In the genomic region with DNA sequence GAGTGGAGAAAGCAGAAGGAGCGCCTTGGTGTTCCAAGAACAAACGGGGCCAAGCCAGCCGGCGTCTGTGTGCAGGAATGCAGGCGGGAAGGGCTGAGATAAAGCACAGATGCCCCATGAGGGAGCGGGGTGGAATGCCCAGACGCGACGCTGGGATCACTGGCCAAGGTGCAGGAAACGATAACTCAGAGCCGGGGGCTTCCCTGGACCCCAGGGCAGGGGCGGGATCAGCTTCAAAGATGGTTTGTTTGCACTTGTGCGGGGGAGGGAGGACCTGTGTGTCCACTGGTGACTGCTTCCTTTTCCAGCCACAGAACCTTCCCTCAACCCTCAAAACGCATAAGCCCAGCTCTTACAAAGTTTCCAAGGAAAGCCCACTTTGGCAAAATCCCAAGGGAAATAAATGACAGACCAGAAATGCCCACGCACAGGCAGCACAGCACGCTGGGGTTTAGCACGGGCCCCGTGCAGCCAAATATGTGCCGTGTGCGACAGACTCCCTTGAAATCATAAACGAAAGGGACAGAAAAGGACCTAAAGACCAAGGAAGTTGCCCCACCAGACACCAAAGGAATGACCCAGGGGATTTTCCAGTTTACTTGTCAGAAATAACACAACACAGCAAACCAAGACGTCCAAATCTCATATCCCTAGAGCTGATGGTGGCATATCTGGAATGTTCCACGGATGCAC, we compare ENCODE assay signal across 14 cellular contexts.
DNase-seq lines count a peak whose midpoint lies in the region; ATAC-seq and TF ChIP-seq lines count a peak whose summit lies in the region.
"Had no signal": no experiment of that assay in that cellular context is flagged by ENCODE, and none has a peak within 500 bp of the region (broad histone marks: within the 10 kb centered on the region; RNA-seq: fewer than 3 reads in every experiment).

No MANE protein-coding gene starts in this region.

- TF ChIP-seq CTCF in OCI-LY1 (IDR thresholded peaks at IDR 0.05; ENCODE audit: low read length) (no peak), left lung (IDR thresholded peaks at IDR 0.05) (no peak), stomach (IDR thresholded peaks at IDR 0.05) (no peak)

- TF ChIP-seq EP300 in stomach (IDR thresholded peaks at IDR 0.05) = no peak

- no peak overlapping the region for H3K4me2 ChIP-seq in OCI-LY1 (ENCODE audit: low read length)

- H3K9me2 ChIP-seq in OCI-LY1 (ENCODE audit: low read depth, low read length) = no peaks in the 10 kb centered on the region

- H3K9me3 ChIP-seq in OCI-LY1 (ENCODE audit: low read length) = no peaks in the 10 kb centered on the region
- H3K9me3 ChIP-seq in left lung = no peaks in the 10 kb centered on the region
- no peaks in the 10 kb centered on the region for H3K9me3 ChIP-seq in stomach
- H3K9me3 ChIP-seq: Peyer's patch had no signal

- no peaks in the 10 kb centered on the region for H4K20me1 ChIP-seq in OCI-LY1 (ENCODE audit: insufficient read depth, low read length)

- DNase-seq in dermis blood vessel endothelial cell = peak; percentile 69
- no peak for DNase-seq in left lung
- peak; percentile 63 for DNase-seq in stomach
- no peak for DNase-seq in stimulated activated CD4-positive, alpha-beta T cell treated with anti-CD3 and anti-CD28 coated beads, Interleukin-1b, Interleukin-23, amount 100 ng/mL, for 48 hours
- DNase-seq in foreskin melanocyte = no peak
- DNase-seq: activated CD4-positive, alpha-beta T cell treated with anti-CD3 and anti-CD28 coated beads, Interleukin-2, amount 10 ng/mL, durations not matched to agents 24 days and 14 days; naive B cell; NCI-H1930; Peyer's patch had no signal

- intact Hi-C loops in left lung (cut with DNase I) (no loop called here), stomach (cut with DNase I; ENCODE audit: low total_unique reads) (no loop called here)

- H3K9ac ChIP-seq in OCI-LY1 (ENCODE audit: low read length) = no peak overlapping the region

- H3K4me3 ChIP-seq in OCI-LY1 (ENCODE audit: low read depth, low read length, poor library complexity, severe bottlenecking) (no peak overlapping the region), left lung (no peak overlapping the region), stomach (no peak overlapping the region)
- H3K4me3 ChIP-seq: Peyer's patch had no signal

- WGBS in stomach, 5 donors = 32 to 44% (median 37%) methylated on average over 23 of the region's 23 CpGs

- peak; percentile 78 for ATAC-seq in left lung
- ATAC-seq in GM19023 (IDR thresholded peaks at IDR 0.05; ENCODE audit: unreplicated experiment) = no peak
- no peak for ATAC-seq in HG03045 (IDR thresholded peaks at IDR 0.05; ENCODE audit: unreplicated experiment)
- ATAC-seq: HCT116 had no signal

- H3K27me3 ChIP-seq in OCI-LY1 (ENCODE audit: insufficient read depth, low read length) (no peaks in the 10 kb centered on the region), left lung (no peaks in the 10 kb centered on the region), stomach (no peaks in the 10 kb centered on the region)
- H3K27me3 ChIP-seq: Peyer's patch had no signal

- H3K27ac ChIP-seq in OCI-LY1 (ENCODE audit: low read depth, low read length, poor library complexity, severe bottlenecking) (peak overlapping the region; percentile 86), left lung (no peak overlapping the region), stomach (peak overlapping the region in 3 of 5 donors; percentile 41 to 75 (median 56))
- H3K27ac ChIP-seq: HL-60, Peyer's patch had no signal

- H3F3A ChIP-seq in OCI-LY1 (ENCODE audit: insufficient read depth, low read length) = no peaks in the 10 kb centered on the region

- no peak overlapping the region for H2AFZ ChIP-seq in OCI-LY1 (ENCODE audit: low read length)

- H3K36me3 ChIP-seq in OCI-LY1 (ENCODE audit: insufficient read depth, low read length) = peaks cover 76% of the 10 kb centered on the region
- H3K36me3 ChIP-seq in left lung = peaks cover 0 to 5% of the 10 kb centered on the region in 2 donors
- peaks cover 0 to 62% (median 33%) of the 10 kb centered on the region in 4 donors for H3K36me3 ChIP-seq in stomach

- H3K79me2 ChIP-seq in OCI-LY1 (ENCODE audit: insufficient read depth, low read length) = no peaks in the 10 kb centered on the region

- no peak for TF ChIP-seq POLR2A in stomach (IDR thresholded peaks at IDR 0.05)

- peaks cover 75% of the 10 kb centered on the region for H3K4me1 ChIP-seq in OCI-LY1 (ENCODE audit: insufficient read depth, low read length, severe bottlenecking)
- peaks cover 0 to 5% of the 10 kb centered on the region in 2 donors for H3K4me1 ChIP-seq in left lung
- peaks cover 9 to 23% (median 14%) of the 10 kb centered on the region in 4 donors for H3K4me1 ChIP-seq in stomach

Comparison
In these comparisons a context has a peak if more than half of its experiments do, and no peak if none do; other contexts are left out.
1. H3K27ac ChIP-seq: peak in OCI-LY1 (single experiment) and stomach (3 of 5); none in left lung (0 of 2).
2. DNase-seq: peak in dermis blood vessel endothelial cell (single experiment) and stomach (single experiment); none in left lung (0 of 2), stimulated activated CD4-positive, alpha-beta T cell treated with anti-CD3 and anti-CD28 coated beads, Interleukin-1b, Interleukin-23, amount 100 ng/mL, for 48 hours (single experiment) and foreskin melanocyte (single experiment).